In genomic region chr5:41232797-41233196, GRCh38 we compare ENCODE assay signal across 11 cellular contexts. TPM values are rescaled to one million over a fixed set of nuclear protein-coding genes. Genes with fewer than 3 reads are reported as not detected.
"Had no signal": no experiment of that assay in that cellular context is flagged by ENCODE, and none has a peak within 500 bp of the region (broad histone marks: within the 10 kb centered on the region; RNA-seq: fewer than 3 reads in every experiment).

No MANE protein-coding gene starts in this region.

- FAIRE-seq: H1, H54 had no signal

- H3K4me3 ChIP-seq: GM23338 had no signal

- H3K9ac ChIP-seq: KMS-11 had no signal

- H3K27ac ChIP-seq: HL-60, KMS-11 had no signal

- H2AFZ ChIP-seq: GM23338 had no signal

- DNase-seq: H9, HCEC 1CT, IMR-90, Karpas-422, KBM-7 had no signal

- ATAC-seq: GM23338 had no signal

- H3K4me2 ChIP-seq: GM23338, KMS-11 had no signal

RNA-seq across cellular contexts. Expression of gene C6, which starts 19.5 kb away (rescaled TPM):
- total RNA-seq: GM23338, H1, H9, HT1080 had no signal
- polyA plus RNA-seq: GM23338, H1 had no signal
